8 cellular contexts compared by ENCODE assay signal in genomic region chr7:99392659-99393362, GRCh38. TPM values are rescaled to one million over a fixed set of nuclear protein-coding genes. Genes with fewer than 3 reads are reported as not detected.
DNase-seq lines count a peak whose midpoint lies in the region; ATAC-seq and TF ChIP-seq lines count a peak whose summit lies in the region.

No MANE protein-coding gene starts in this region.

- peak; percentile 89 for ATAC-seq in left colon
- ATAC-seq in GM18511 (IDR thresholded peaks at IDR 0.05; ENCODE audit: unreplicated experiment) = no peak

- DNase-seq in NCI-H1092 treated with DMSO at 0.1 percent for 48 hours (lab: John Stamatoyannopoulos, UW) = peak; percentile 90
- DNase-seq in activated CD4-positive, CD25-positive, alpha-beta regulatory T cell (lab: John Stamatoyannopoulos, UW) = peak; percentile 44 to 74 (median 63)
- DNase-seq in cardiac fibroblast (ENCODE audit: low read depth in 2 of 2) = peak; percentile 47 to 56
- DNase-seq in left colon = peak; percentile 90 to 93
- peak; percentile 71 for DNase-seq in stimulated activated CD4-positive, alpha-beta T cell treated with anti-CD3 and anti-CD28 coated beads, Interleukin-2, amount 100 ng/mL, for 4 hours (ENCODE audit: low read depth)
- DNase-seq in midbrain (lab: John Stamatoyannopoulos, UW) = no peak

- TF ChIP-seq POLR2A in GM18526 (IDR thresholded peaks at IDR 0.05; ENCODE audit: extremely low read depth, insufficient read length) = peak; percentile 24

- H3K4me3 ChIP-seq in cardiac fibroblast (replicated peaks in 1 of 2; ENCODE audit: low read depth in 2 of 2, low read length in 2 of 2) = peak overlapping the region in 1 of 2 donors; percentile 19

- intact Hi-C loops in left colon (cut with DNase I, micrococcal nuclease) = no loop called here

- no peak for TF ChIP-seq CTCF in cardiac fibroblast (IDR thresholded peaks at IDR 0.05; ENCODE audit: low read depth, low read length)

RNA-seq across cellular contexts. Expression of gene PDAP1, which starts 15.6 kb away (rescaled TPM):
- total RNA-seq in left colon = 10 to 100 TPM; 74.2 to 81.6 TPM

RNA-seq across cellular contexts. Expression of gene BUD31, which starts 16.0 kb away (rescaled TPM):
- 10 to 100 TPM; 69.9 to 79.0 TPM for total RNA-seq in left colon

RNA-seq across cellular contexts. Expression of gene ARPC1B, which starts 18.3 kb away (rescaled TPM):
- total RNA-seq in left colon = 100 to 1,000 TPM; 143 to 170 TPM

RNA-seq across cellular contexts. Expression of gene PTCD1, which starts 45.8 kb away (rescaled TPM):
- 1 to 10 TPM; 5.2 to 6.0 TPM for total RNA-seq in left colon

RNA-seq across cellular contexts. Expression of gene CPSF4, which starts 45.9 kb away (rescaled TPM):
- total RNA-seq in left colon = 10 to 100 TPM; 18.6 to 26.0 TPM
